In genomic region chr12:128920468-128920867, GRCh38 we compare ENCODE assay signal across 13 cellular contexts.
DNase-seq lines count a peak whose midpoint lies in the region; FAIRE-seq and TF ChIP-seq lines count a peak whose summit lies in the region.
"Had no signal": no experiment of that assay in that cellular context is flagged by ENCODE, and none has a peak within 500 bp of the region (broad histone marks: within the 10 kb centered on the region; RNA-seq: fewer than 3 reads in every experiment).

No MANE protein-coding gene starts in this region.

- DNase-seq in ACHN (peak; percentile 26), NCI-H460 (ENCODE audit: extremely low read depth, low read depth) (peak; percentile 17), choroid plexus epithelial cell (ENCODE audit: low read depth) (peak; percentile 10), medulla oblongata (ENCODE audit: extremely low spot score) (peak; percentile 43), NCI-H345 treated with DMSO at 0.1 percent for 48 hours (lab: John Stamatoyannopoulos, UW; ENCODE audit: unreplicated experiment) (no peak), GM12892 (ENCODE audit: insufficient read length) (no peak), progenitor cell of endocrine pancreas (ENCODE audit: low spot score, unreplicated experiment) (no peak)
- DNase-seq in activated naive CD8-positive, alpha-beta T cell treated with anti-CD3 and anti-CD28 coated beads for 36 hours, result no peak
- DNase-seq: activated CD8-positive, alpha-beta memory T cell treated with anti-CD3 and anti-CD28 coated beads, Interleukin-2, amount 50 U/mL, for 48 hours; erythroblast; Peyer's patch; stimulated activated CD4-positive, alpha-beta T cell treated with anti-CD3 and anti-CD28 coated beads, Interleukin-4, amount 100 ng/mL, for 4 hours had no signal

- H3K27ac Mint-ChIP-seq in progenitor cell of endocrine pancreas, result no peak overlapping the region
- no peak overlapping the region for H3K27ac Mint-ChIP-seq in activated naive CD8-positive, alpha-beta T cell treated with anti-CD3 and anti-CD28 coated beads for 36 hours
- H3K27ac Mint-ChIP-seq: brain had no signal

- no peak for TF ChIP-seq POLR2A in GM12892 (IDR thresholded peaks at IDR 0.05; ENCODE audit: low read depth, low read length)

- no peaks in the 10 kb centered on the region for H3K9me3 Mint-ChIP-seq in progenitor cell of endocrine pancreas (ENCODE audit: low read depth)
- H3K9me3 Mint-ChIP-seq in activated naive CD8-positive, alpha-beta T cell treated with anti-CD3 and anti-CD28 coated beads for 36 hours, result peaks cover 8% of the 10 kb centered on the region

- no peak for FAIRE-seq in GM12892 (lab: Jason Lieb, UNC)

- H3K36me3 Mint-ChIP-seq in progenitor cell of endocrine pancreas (ENCODE audit: insufficient read depth), result no peaks in the 10 kb centered on the region
- no peaks in the 10 kb centered on the region for H3K36me3 Mint-ChIP-seq in activated naive CD8-positive, alpha-beta T cell treated with anti-CD3 and anti-CD28 coated beads for 36 hours

- H3K4me3 Mint-ChIP-seq in progenitor cell of endocrine pancreas (ENCODE audit: low read depth), result no peak overlapping the region
- H3K4me3 Mint-ChIP-seq in activated naive CD8-positive, alpha-beta T cell treated with anti-CD3 and anti-CD28 coated beads for 36 hours, result no peak overlapping the region
- H3K4me3 Mint-ChIP-seq: brain had no signal

- no peaks in the 10 kb centered on the region for H3K27me3 Mint-ChIP-seq in progenitor cell of endocrine pancreas
- peaks cover 14% of the 10 kb centered on the region for H3K27me3 Mint-ChIP-seq in activated naive CD8-positive, alpha-beta T cell treated with anti-CD3 and anti-CD28 coated beads for 36 hours

- peaks cover 3% of the 10 kb centered on the region for H3K4me1 Mint-ChIP-seq in progenitor cell of endocrine pancreas (ENCODE audit: low read depth)
- peaks cover 36% of the 10 kb centered on the region for H3K4me1 Mint-ChIP-seq in activated naive CD8-positive, alpha-beta T cell treated with anti-CD3 and anti-CD28 coated beads for 36 hours

- no peak for TF ChIP-seq CTCF in choroid plexus epithelial cell (conservative IDR thresholded peaks at IDR 0.05; ENCODE audit: low read depth, low read length)
- TF ChIP-seq CTCF in progenitor cell of endocrine pancreas (IDR thresholded peaks at IDR 0.05; ENCODE audit: unreplicated experiment), result no peak

- H3K4me3 ChIP-seq in choroid plexus epithelial cell (ENCODE audit: low read depth, low read length), result no peak overlapping the region
- H3K4me3 ChIP-seq: Peyer's patch had no signal

- in situ Hi-C loops in ACHN (cut with HindIII; ENCODE audit: low pct_ligation_motif_present, low pct_unique_long_range_greater_than_20kb, low sequenced_read_pairs), result no loop called here

Comparison
In these comparisons a context has a peak if more than half of its experiments do, and no peak if none do; other contexts are left out.
1. DNase-seq: peak in ACHN (single experiment), NCI-H460 (single experiment), choroid plexus epithelial cell (single experiment) and medulla oblongata (single experiment); none in NCI-H345 treated with DMSO at 0.1 percent for 48 hours (single experiment), GM12892 (single experiment), progenitor cell of endocrine pancreas (single experiment) and activated naive CD8-positive, alpha-beta T cell treated with anti-CD3 and anti-CD28 coated beads for 36 hours (single experiment).